11 cellular contexts compared by ENCODE assay signal in the genomic region with DNA sequence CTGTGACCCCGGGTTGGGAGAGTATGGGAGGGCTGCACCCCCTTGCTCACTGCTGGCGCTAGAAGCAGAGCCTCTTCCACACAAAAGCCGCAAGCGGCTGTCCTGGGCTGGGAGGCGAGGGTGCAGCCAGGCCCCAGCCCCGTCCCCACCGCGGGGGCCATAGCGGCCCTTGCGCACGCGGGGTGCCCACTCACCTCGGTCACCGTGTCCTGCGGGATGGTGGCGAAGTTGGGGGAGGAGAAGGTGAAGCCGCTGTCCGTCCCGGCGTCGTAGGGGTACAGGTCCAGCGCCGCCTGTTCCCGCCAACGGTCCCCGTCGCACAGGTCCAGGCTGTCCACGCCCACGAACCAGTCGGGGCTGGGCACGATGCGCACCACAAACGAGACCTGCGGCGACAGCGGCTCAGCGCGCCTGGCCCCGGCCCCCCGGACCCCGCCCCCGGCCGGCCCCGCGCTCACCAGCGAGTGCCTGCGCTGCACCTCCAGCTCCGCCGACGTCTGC. TPM values are rescaled to one million over a fixed set of nuclear protein-coding genes. Genes with fewer than 3 reads are reported as not detected.
DNase-seq lines count a peak whose midpoint lies in the region; ATAC-seq and TF ChIP-seq lines count a peak whose summit lies in the region.
"Had no signal": no experiment of that assay in that cellular context is flagged by ENCODE, and none has a peak within 500 bp of the region (broad histone marks: within the 10 kb centered on the region; RNA-seq: fewer than 3 reads in every experiment).

No MANE protein-coding gene starts in this region.

- H3K27me3 Mint-ChIP-seq in activated T-cell treated with anti-CD3 and anti-CD28 coated beads, Interleukin-2, amount 50 U/mL, for 72 hours (ENCODE audit: low read depth): peaks cover 16% of the 10 kb centered on the region
- peaks cover 5% of the 10 kb centered on the region for H3K27me3 Mint-ChIP-seq in chondrocyte (ENCODE audit: low read depth)

- ATAC-seq in activated T-cell treated with anti-CD3 and anti-CD28 coated beads, Interleukin-2, amount 50 U/mL, for 72 hours (replicated peaks in 1 of 2): no peak
- no peak for ATAC-seq in HG02571 (IDR thresholded peaks at IDR 0.05; ENCODE audit: unreplicated experiment)

- no peak overlapping the region for H3K27ac ChIP-seq in muscle layer of colon (ENCODE audit: low read depth, low read length)
- peak overlapping the region in 1 of 4 donors; percentile 9 for H3K27ac ChIP-seq in tibial nerve
- H3K27ac ChIP-seq: SK-N-MC had no signal

- 63 to 92% methylated on average over 2 to 25 of the region's 50 CpGs for WGBS in tibial nerve, 2 donors

- DNase-seq in activated T-cell treated with anti-CD3 and anti-CD28 coated beads, Interleukin-2, amount 50 U/mL, for 72 hours: no peak
- no peak for DNase-seq in activated T-cell treated with anti-CD3 and anti-CD28 coated beads, Interleukin-2, amount 50 U/mL, for 48 hours
- DNase-seq in chondrocyte (ENCODE audit: low spot score): peak; percentile 95
- DNase-seq in tibial nerve (ENCODE audit: low spot score in 2 of 2): no peak
- DNase-seq in GF-D8 (lab: John Stamatoyannopoulos, UW): no peak
- DNase-seq in anterior cingulate cortex (lab: John Stamatoyannopoulos, UW): no peak
- DNase-seq: MM.1S had no signal

- TF ChIP-seq POLR2A in tibial nerve (IDR thresholded peaks at IDR 0.05): no peak

- H3K9ac ChIP-seq in muscle layer of colon (ENCODE audit: low read length): no peak overlapping the region

- no peak for TF ChIP-seq CTCF in chondrocyte (IDR thresholded peaks at IDR 0.05)
- no peak for TF ChIP-seq CTCF in tibial nerve (IDR thresholded peaks at IDR 0.05)

- H3K4me3 ChIP-seq in muscle layer of colon (ENCODE audit: low read depth in 1 of 2, low read length in 2 of 2) (peak overlapping the region; percentile 38 to 45), tibial nerve (peak overlapping the region in 3 of 4 donors; percentile 20 to 51 (median 48))
- H3K4me3 ChIP-seq: HAP-1, SK-N-MC had no signal

- no peak overlapping the region for H3K27ac Mint-ChIP-seq in activated T-cell treated with anti-CD3 and anti-CD28 coated beads, Interleukin-2, amount 50 U/mL, for 72 hours
- H3K27ac Mint-ChIP-seq in chondrocyte (ENCODE audit: unreplicated experiment): no peak overlapping the region

- H3K4me3 Mint-ChIP-seq in activated T-cell treated with anti-CD3 and anti-CD28 coated beads, Interleukin-2, amount 50 U/mL, for 72 hours: peak overlapping the region; percentile 78 to 84
- H3K4me3 Mint-ChIP-seq in chondrocyte (ENCODE audit: unreplicated experiment): peak overlapping the region; percentile 67

- no peak for TF ChIP-seq EP300 in tibial nerve (IDR thresholded peaks at IDR 0.05)

- H3K27me3 ChIP-seq in muscle layer of colon (ENCODE audit: control insufficient read depth in 1 of 2, insufficient read depth in 2 of 2, low read length in 2 of 2) (peaks cover 0 to 33% of the 10 kb centered on the region in 2 donors), tibial nerve (peaks cover 0 to 29% of the 10 kb centered on the region in 2 donors)

- H3K36me3 Mint-ChIP-seq in activated T-cell treated with anti-CD3 and anti-CD28 coated beads, Interleukin-2, amount 50 U/mL, for 72 hours (ENCODE audit: insufficient read depth in 2 of 2): no peaks in the 10 kb centered on the region
- H3K36me3 Mint-ChIP-seq in chondrocyte (ENCODE audit: low read depth): peaks cover 9% of the 10 kb centered on the region

- H3K36me3 ChIP-seq in muscle layer of colon (ENCODE audit: insufficient read depth, low read length) (no peaks in the 10 kb centered on the region), tibial nerve (peaks cover 0 to 8% (median 0%) of the 10 kb centered on the region in 3 donors)
- H3K36me3 ChIP-seq: HAP-1 had no signal

- peaks cover 12% of the 10 kb centered on the region for H3K4me1 Mint-ChIP-seq in activated T-cell treated with anti-CD3 and anti-CD28 coated beads, Interleukin-2, amount 50 U/mL, for 72 hours (ENCODE audit: low read depth)
- H3K4me1 Mint-ChIP-seq in chondrocyte (ENCODE audit: low read depth): peaks cover 37% of the 10 kb centered on the region

- H3K9me3 ChIP-seq in muscle layer of colon (ENCODE audit: low read length) (no peaks in the 10 kb centered on the region), tibial nerve (no peaks in the 10 kb centered on the region)
- H3K9me3 ChIP-seq: HAP-1 had no signal

- peaks cover 13% of the 10 kb centered on the region for H3K4me1 ChIP-seq in muscle layer of colon (ENCODE audit: insufficient read depth, low read length)
- peaks cover 0 to 62% (median 29%) of the 10 kb centered on the region in 4 donors for H3K4me1 ChIP-seq in tibial nerve
- H3K4me1 ChIP-seq: HAP-1 had no signal

- no peaks in the 10 kb centered on the region for H3K9me3 Mint-ChIP-seq in activated T-cell treated with anti-CD3 and anti-CD28 coated beads, Interleukin-2, amount 50 U/mL, for 72 hours
- H3K9me3 Mint-ChIP-seq in chondrocyte (ENCODE audit: low read depth): no peaks in the 10 kb centered on the region

RNA-seq across cellular contexts. Expression of gene SPON2, which starts 1.5 kb away (rescaled TPM):
- 1 to 10 TPM; 7.0 to 8.2 TPM for total RNA-seq in activated T-cell treated with anti-CD3 and anti-CD28 coated beads, Interleukin-2, amount 50 U/mL, for 72 hours
- 158 to 184 TPM (median 162 TPM) in 3 replicates for total RNA-seq in chondrocyte
- 10 to 100 TPM; 39.3 to 91.0 (median 45.5) TPM for total RNA-seq in tibial nerve

RNA-seq across cellular contexts. Expression of gene RNF212, which starts 57.5 kb away (rescaled TPM):
- total RNA-seq in activated T-cell treated with anti-CD3 and anti-CD28 coated beads, Interleukin-2, amount 50 U/mL, for 72 hours: 1 to 10 TPM; 2.3 to 3.9 TPM
- total RNA-seq in chondrocyte (4.6 to 12.8 TPM (median 9.1 TPM) in 3 replicates), tibial nerve (10 to 100 TPM in 2 of 4 donors, 1 to 10 TPM in 2; 2.5 to 24.7 (median 9.8) TPM)

Comparison
In these comparisons a context has a peak if more than half of its experiments do, and no peak if none do; other contexts are left out.
1. RNA of gene SPON2, which starts 1.5 kb away (total RNA-seq): 158 to 184 TPM in chondrocyte and 39.3 to 91.0 TPM in tibial nerve; 7.0 to 8.2 TPM in activated T-cell treated with anti-CD3 and anti-CD28 coated beads, Interleukin-2, amount 50 U/mL, for 72 hours; every median in the first group is over 4 times any median in the second.